Comparison of ENCODE assay signal across 22 cellular contexts in the genomic region with DNA sequence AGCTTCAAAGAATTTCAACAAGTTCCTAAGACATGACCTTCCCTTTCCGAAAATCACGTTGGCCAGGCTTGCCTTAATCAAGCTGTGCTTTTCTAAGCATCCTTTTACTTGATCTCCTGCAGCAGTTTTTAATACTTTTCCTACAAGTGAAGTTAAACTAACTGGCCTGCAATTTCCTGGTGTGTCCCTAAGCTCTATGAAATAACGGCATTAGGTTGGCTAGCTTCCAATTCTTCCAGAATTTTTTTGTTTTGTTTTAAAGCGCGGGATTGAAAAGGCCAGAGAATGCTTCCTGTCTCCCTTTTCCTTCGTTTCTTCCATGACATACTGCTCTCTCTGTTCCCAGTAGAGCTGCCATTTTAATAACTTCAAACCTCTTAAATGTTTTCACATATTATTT. TPM values are rescaled to one million over a fixed set of nuclear protein-coding genes. Genes with fewer than 3 reads are reported as not detected.
"Had no signal": no experiment of that assay in that cellular context is flagged by ENCODE, and none has a peak within 500 bp of the region (broad histone marks: within the 10 kb centered on the region; RNA-seq: fewer than 3 reads in every experiment).

No MANE protein-coding gene starts in this region.

- H3K4me2 ChIP-seq: neural progenitor cell had no signal

- H3K9ac ChIP-seq: neural progenitor cell had no signal

- H3K36me3 Mint-ChIP-seq: activated naive CD4-positive, alpha-beta T cell treated with anti-CD3 and anti-CD28 coated beads, Interleukin-2, amount 50 U/mL, for 72 hours; neural progenitor cell had no signal

- H3K9me3 ChIP-seq: gastrocnemius medialis, lower lobe of right lung, pancreas, stomach, thoracic aorta, upper lobe of right lung had no signal

- H3K4me1 ChIP-seq: lower lobe of right lung, neural progenitor cell, stomach had no signal

- H3K9me3 Mint-ChIP-seq: activated CD4-positive, alpha-beta T cell treated with anti-CD3 and anti-CD28 coated beads, Interleukin-2, amount 10 ng/mL, durations not matched to agents 24 days and 14 days; neural progenitor cell had no signal

- H3K27ac Mint-ChIP-seq: activated B cell treated with CpG ODN at 0.5 μM for 24 hours; activated CD4-positive, alpha-beta T cell treated with anti-CD3 and anti-CD28 coated beads, Interleukin-2, amount 10 ng/mL, durations not matched to agents 24 days and 14 days; activated naive CD4-positive, alpha-beta T cell treated with anti-CD3 and anti-CD28 coated beads, Interleukin-2, amount 50 U/mL, for 72 hours; activated T-cell treated with anti-CD3 and anti-CD28 coated beads, Interleukin-2, amount 50 U/mL, for 72 hours; neural progenitor cell had no signal

- H3K4me1 Mint-ChIP-seq: activated B cell treated with CpG ODN at 0.5 μM for 24 hours; activated CD4-positive, alpha-beta T cell treated with anti-CD3 and anti-CD28 coated beads, Interleukin-2, amount 10 ng/mL, durations not matched to agents 24 days and 14 days had no signal

- H3K4me3 ChIP-seq: coronary artery, gastrocnemius medialis, lower lobe of right lung, neural progenitor cell, pancreas, stomach, thoracic aorta, upper lobe of right lung had no signal

- H3K4me3 Mint-ChIP-seq: activated B cell treated with CpG ODN at 0.5 μM for 24 hours; activated CD4-positive, alpha-beta T cell treated with anti-CD3 and anti-CD28 coated beads, Interleukin-2, amount 10 ng/mL, durations not matched to agents 24 days and 14 days; activated T-cell treated with anti-CD3 and anti-CD28 coated beads, Interleukin-2, amount 50 U/mL, for 72 hours; neural progenitor cell had no signal

- H2AFZ ChIP-seq: neural progenitor cell had no signal

- DNase-seq: activated B cell treated with CpG ODN at 0.5 μM for 24 hours; activated CD4-positive, alpha-beta T cell treated with anti-CD3 and anti-CD28 coated beads, Interleukin-2, amount 10 ng/mL, durations not matched to agents 24 days and 14 days; activated CD8-positive, alpha-beta memory T cell treated with anti-CD3 and anti-CD28 coated beads, Interleukin-2, amount 50 U/mL, for 48 hours; activated gamma-delta T cell; activated T-cell treated with anti-CD3 and anti-CD28 coated beads, Interleukin-2, amount 50 U/mL, for 72 hours; amniotic stem cell; effector CD8-positive, alpha-beta T cell; gastrocnemius medialis; left cardiac atrium; lower lobe of right lung; midbrain; pancreas; stimulated activated CD4-positive, alpha-beta T cell treated with anti-CD3 and anti-CD28 coated beads, Interleukin-2, amount 100 ng/mL, for 24 hours; stomach; T-helper 2 cell; upper lobe of right lung had no signal

- H3K36me3 ChIP-seq: gastrocnemius medialis, lower lobe of right lung, neural progenitor cell, pancreas, stomach, thoracic aorta, upper lobe of right lung had no signal

- H3K27me3 ChIP-seq: gastrocnemius medialis, neural progenitor cell, pancreas, stomach had no signal

- FAIRE-seq: pancreas had no signal

- H3K27ac ChIP-seq: coronary artery, gastrocnemius medialis, lower lobe of right lung, neural progenitor cell, pancreas, stomach, thoracic aorta, upper lobe of right lung had no signal

RNA-seq across cellular contexts. Expression of a gene that starts 40.3 kb away (rescaled TPM):
- total RNA-seq: activated B cell treated with CpG ODN at 0.5 μM for 24 hours; activated CD4-positive, alpha-beta T cell treated with anti-CD3 and anti-CD28 coated beads, Interleukin-2, amount 10 ng/mL, durations not matched to agents 24 days and 14 days; activated naive CD4-positive, alpha-beta T cell treated with anti-CD3 and anti-CD28 coated beads, Interleukin-2, amount 50 U/mL, for 72 hours; activated T-cell treated with anti-CD3 and anti-CD28 coated beads, Interleukin-2, amount 50 U/mL, for 72 hours; cardiac septum; gastrocnemius medialis; myocyte; thoracic aorta had no signal
